Comparison of ENCODE assay signal across 9 cellular contexts in genomic region chr15:78061963-78062427, GRCh38. TPM values are rescaled to one million over a fixed set of nuclear protein-coding genes. Genes with fewer than 3 reads are reported as not detected.
DNase-seq lines count a peak whose midpoint lies in the region; ATAC-seq and TF ChIP-seq lines count a peak whose summit lies in the region.
"Had no signal": no experiment of that assay in that cellular context is flagged by ENCODE, and none has a peak within 500 bp of the region (broad histone marks: within the 10 kb centered on the region; RNA-seq: fewer than 3 reads in every experiment).

No MANE protein-coding gene starts in this region.

- intact Hi-C loops in CD14-positive monocyte (cut with micrococcal nuclease): no loop called here

- H3K4me3 ChIP-seq in brain microvascular endothelial cell (ENCODE audit: low read depth, low read length): peak overlapping the region; percentile 7

- in situ Hi-C loops in brain microvascular endothelial cell (cut with HindIII; ENCODE audit: low pct_ligation_motif_present, low sequenced_read_pairs): no loop called here

- peak overlapping the region; percentile 63 to 83 for H3K4me3 Mint-ChIP-seq in CD14-positive monocyte
- H3K4me3 Mint-ChIP-seq in naive B cell: peak overlapping the region; percentile 50 to 83 (median 70)
- H3K4me3 Mint-ChIP-seq: neural crest cell had no signal

- H3K27me3 ChIP-seq in brain microvascular endothelial cell (replicated peaks): no peaks in the 10 kb centered on the region

- DNase-seq in CD14-positive monocyte (ENCODE audit: low spot score): no peak
- DNase-seq in NCI-H524 (lab: John Stamatoyannopoulos, UW): peak; percentile 73 to 79
- peak; percentile 60 for DNase-seq in brain microvascular endothelial cell
- no peak for DNase-seq in naive B cell
- DNase-seq in iPS-NIHi11 (ENCODE audit: low spot score): no peak
- no peak for DNase-seq in NCI-H1694 (lab: John Stamatoyannopoulos, UW)

- H3K27ac Mint-ChIP-seq in CD14-positive monocyte (peak overlapping the region; percentile 57 to 87 (median 80)), naive B cell (peak overlapping the region in 4 of 6 donors; percentile 48 to 61 (median 51))

- no peaks in the 10 kb centered on the region for H3K27me3 Mint-ChIP-seq in CD14-positive monocyte (ENCODE audit: low read depth in 3 of 3)
- no peaks in the 10 kb centered on the region for H3K27me3 Mint-ChIP-seq in naive B cell

- H3K9me3 Mint-ChIP-seq in CD14-positive monocyte: no peaks in the 10 kb centered on the region
- H3K9me3 Mint-ChIP-seq in naive B cell: no peaks in the 10 kb centered on the region
- H3K9me3 Mint-ChIP-seq: neural crest cell had no signal

- H3K27ac ChIP-seq in brain microvascular endothelial cell: peak overlapping the region; percentile 79

- H3K36me3 Mint-ChIP-seq in CD14-positive monocyte (peaks cover 0 to 4% of the 10 kb centered on the region in 2 donors), naive B cell (no peaks in the 10 kb centered on the region)

- H3K4me1 Mint-ChIP-seq in CD14-positive monocyte: peaks cover 39% of the 10 kb centered on the region
- H3K4me1 Mint-ChIP-seq in naive B cell: peaks cover 36 to 48% (median 42%) of the 10 kb centered on the region in 3 donors

- no peaks in the 10 kb centered on the region for H3K36me3 ChIP-seq in brain microvascular endothelial cell (replicated peaks)

- TF ChIP-seq CTCF in CD14-positive monocyte (IDR thresholded peaks at IDR 0.05): no peak
- TF ChIP-seq CTCF in brain microvascular endothelial cell (IDR thresholded peaks at IDR 0.05; ENCODE audit: low read depth, low read length, missing control alignments): no peak

- ATAC-seq in GM19351 (IDR thresholded peaks at IDR 0.05; ENCODE audit: unreplicated experiment): peak; percentile 46
- ATAC-seq in naive B cell (ENCODE audit: low read depth in 2 of 2): peak; percentile 61 to 65
- ATAC-seq in GM18511 (IDR thresholded peaks at IDR 0.05; ENCODE audit: unreplicated experiment): no peak

RNA-seq across cellular contexts. Expression of gene TBC1D2B, which starts 15.5 kb away (rescaled TPM):
- polyA plus RNA-seq in CD14-positive monocyte: 1 to 10 TPM; 5.9 to 6.2 TPM
- polyA plus RNA-seq in naive B cell (ENCODE audit: low read depth in 6 of 6): 1 to 10 TPM; 1.7 to 5.5 (median 2.9) TPM

RNA-seq across cellular contexts. Expression of gene SH2D7, which starts 30.4 kb away (rescaled TPM):
- polyA plus RNA-seq in CD14-positive monocyte (not detected), naive B cell (ENCODE audit: low read depth in 6 of 6) (not detected)

Comparison
In these comparisons a context has a peak if more than half of its experiments do, and no peak if none do; other contexts are left out.
1. DNase-seq: peak in NCI-H524 (2 of 2) and brain microvascular endothelial cell (single experiment); none in CD14-positive monocyte (single experiment), naive B cell (single experiment), iPS-NIHi11 (single experiment) and NCI-H1694 (single experiment).